ENCODE assay signal across 29 cellular contexts in the genomic region with DNA sequence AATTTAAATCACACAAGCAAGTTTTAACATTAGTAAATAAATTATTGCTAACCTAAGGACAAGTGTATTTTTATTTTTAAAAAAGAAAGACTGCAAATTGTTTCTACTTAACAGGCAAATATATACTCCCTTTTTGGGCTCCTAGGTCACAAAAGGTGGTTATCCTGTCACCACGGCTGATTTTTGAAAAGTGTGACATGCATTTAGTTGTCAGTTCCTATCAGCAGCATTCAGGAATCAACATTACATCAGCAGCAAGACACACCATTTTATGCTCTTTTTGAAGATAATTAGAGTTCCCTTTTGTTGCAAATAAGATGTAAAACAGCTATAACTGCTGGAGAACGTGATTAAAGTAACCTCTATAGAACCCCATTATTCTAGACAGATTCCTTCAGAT.
DNase-seq lines count a peak whose midpoint lies in the region; ATAC-seq and TF ChIP-seq lines count a peak whose summit lies in the region.
"Had no signal": no experiment of that assay in that cellular context is flagged by ENCODE, and none has a peak within 500 bp of the region (broad histone marks: within the 10 kb centered on the region; RNA-seq: fewer than 3 reads in every experiment).

No MANE protein-coding gene starts in this region.

- no peak for TF ChIP-seq RAD21 in neural cell (conservative IDR thresholded peaks at IDR 0.05)

- peak overlapping the region; percentile 88 for H3K27ac ChIP-seq in neural cell (ENCODE audit: low read length)
- H3K27ac ChIP-seq: 22Rv1; A549; BLaER1; BLaER1 treated with 17β-estradiol and CSF1 and Interleukin-3, amounts not matched to agents 10 nM and 100 nM; C4-2B had no signal

- no peak for TF ChIP-seq CTCF in neural cell (IDR thresholded peaks at IDR 0.05; ENCODE audit: poor library complexity, severe bottlenecking)

- no peaks in the 10 kb centered on the region for H3K9me3 Mint-ChIP-seq in stimulated activated naive CD8-positive, alpha-beta T cell treated with anti-CD3 and anti-CD28 coated beads, Interleukin-15, amount 100 ng/mL, for 72 hours
- H3K9me3 Mint-ChIP-seq: CD8-positive, alpha-beta T cell had no signal

- H3K4me3 ChIP-seq in neural cell (ENCODE audit: low read length) = peak overlapping the region; percentile 2
- H3K4me3 ChIP-seq: A549; BLaER1; BLaER1 treated with 17β-estradiol and CSF1 and Interleukin-3, amounts not matched to agents 10 nM and 100 nM had no signal

- H3K79me2 ChIP-seq in neural cell (replicated peaks; ENCODE audit: insufficient read depth, low read length) = no peaks in the 10 kb centered on the region

- H3K4me1 Mint-ChIP-seq in stimulated activated naive CD8-positive, alpha-beta T cell treated with anti-CD3 and anti-CD28 coated beads, Interleukin-15, amount 100 ng/mL, for 72 hours = no peaks in the 10 kb centered on the region
- H3K4me1 Mint-ChIP-seq: B cell; CD14-positive monocyte; CD4-positive, alpha-beta memory T cell; CD4-positive, CD25-positive, alpha-beta regulatory T cell; CD8-positive, alpha-beta memory T cell had no signal

- H3K27ac Mint-ChIP-seq in stimulated activated naive CD8-positive, alpha-beta T cell treated with anti-CD3 and anti-CD28 coated beads, Interleukin-15, amount 100 ng/mL, for 72 hours = no peak overlapping the region
- H3K27ac Mint-ChIP-seq: B cell; CD14-positive monocyte; CD4-positive, alpha-beta memory T cell; CD4-positive, alpha-beta T cell; CD4-positive, CD25-positive, alpha-beta regulatory T cell; CD8-positive, alpha-beta memory T cell; CD8-positive, alpha-beta T cell had no signal

- H3K4me3 Mint-ChIP-seq in stimulated activated naive CD8-positive, alpha-beta T cell treated with anti-CD3 and anti-CD28 coated beads, Interleukin-15, amount 100 ng/mL, for 72 hours = no peak overlapping the region
- H3K4me3 Mint-ChIP-seq: B cell; CD14-positive monocyte; CD4-positive, alpha-beta memory T cell; CD4-positive, alpha-beta T cell; CD4-positive, CD25-positive, alpha-beta regulatory T cell; CD8-positive, alpha-beta memory T cell; CD8-positive, alpha-beta T cell had no signal

- no peak for ATAC-seq in stimulated activated naive CD8-positive, alpha-beta T cell treated with anti-CD3 and anti-CD28 coated beads, Interleukin-15, amount 100 ng/mL, for 72 hours
- ATAC-seq: A549; CD8-positive, alpha-beta T cell had no signal

- no peaks in the 10 kb centered on the region for H3K9me2 ChIP-seq in neural cell (ENCODE audit: insufficient read depth, low read length)

- peak; percentile 96 for TF ChIP-seq EP300 in neural cell (conservative IDR thresholded peaks at IDR 0.05; ENCODE audit: poor library complexity, severe bottlenecking)

- peak overlapping the region; percentile 55 for H3K9ac ChIP-seq in neural cell (ENCODE audit: low read length)
- H3K9ac ChIP-seq: BLaER1; BLaER1 treated with 17β-estradiol and CSF1 and Interleukin-3, amounts not matched to agents 10 nM and 100 nM had no signal

- no peaks in the 10 kb centered on the region for H3K9me3 ChIP-seq in neural cell (ENCODE audit: low read length)
- H3K9me3 ChIP-seq: A549, BE2C had no signal

- no peaks in the 10 kb centered on the region for H3K27me3 Mint-ChIP-seq in stimulated activated naive CD8-positive, alpha-beta T cell treated with anti-CD3 and anti-CD28 coated beads, Interleukin-15, amount 100 ng/mL, for 72 hours
- H3K27me3 Mint-ChIP-seq: B cell; CD4-positive, alpha-beta memory T cell; CD4-positive, alpha-beta T cell; CD4-positive, CD25-positive, alpha-beta regulatory T cell; CD8-positive, alpha-beta memory T cell had no signal

- H3K36me3 ChIP-seq in neural cell (ENCODE audit: insufficient read depth, low read length) = no peaks in the 10 kb centered on the region
- H3K36me3 ChIP-seq: BE2C; BLaER1; BLaER1 treated with 17β-estradiol and CSF1 and Interleukin-3, amounts not matched to agents 10 nM and 100 nM had no signal

- DNase-seq in stimulated activated naive CD8-positive, alpha-beta T cell treated with anti-CD3 and anti-CD28 coated beads, Interleukin-15, amount 100 ng/mL, for 72 hours = no peak
- DNase-seq: 8988T; ACHN; AML-193; BE2C; C1 segment of cervical spinal cord; Caco-2; Calu3; CD4-positive, alpha-beta memory T cell; CD4-positive, alpha-beta T cell; CD4-positive, CD25-positive, alpha-beta regulatory T cell; CD8-positive, alpha-beta memory T cell; CD8-positive, alpha-beta T cell; COR-L47; DMS 273 treated with DMSO at 0.1 percent for 48 hours; DMS153; DMS53; DMS79; DMS79 treated with DMSO at 0.1 percent for 48 hours; DND-41; EL had no signal

- H3F3A ChIP-seq in neural cell (ENCODE audit: insufficient read depth, low read length, poor library complexity, severe bottlenecking) = no peaks in the 10 kb centered on the region

- no peaks in the 10 kb centered on the region for H3K27me3 ChIP-seq in neural cell (ENCODE audit: insufficient read depth, low read depth, low read length)
- H3K27me3 ChIP-seq: BE2C; BLaER1; BLaER1 treated with 17β-estradiol and CSF1 and Interleukin-3, amounts not matched to agents 10 nM and 100 nM had no signal

- no peak overlapping the region for H2AFZ ChIP-seq in neural cell (ENCODE audit: low read depth, low read length)

- H3K4me2 ChIP-seq in neural cell (ENCODE audit: low read length) = no peak overlapping the region
- H3K4me2 ChIP-seq: A549; BLaER1; BLaER1 treated with 17β-estradiol and CSF1 and Interleukin-3, amounts not matched to agents 10 nM and 100 nM had no signal

- H4K20me1 ChIP-seq in neural cell (ENCODE audit: insufficient read depth) = no peaks in the 10 kb centered on the region
- H4K20me1 ChIP-seq: BLaER1; BLaER1 treated with 17β-estradiol and CSF1 and Interleukin-3, amounts not matched to agents 10 nM and 100 nM had no signal

TF ChIP-seq in neural cell, 6 proteins besides CTCF, POLR2A, EP300 and RAD21:
- TF ChIP-seq POLR2AphosphoS5 (IDR thresholded peaks at IDR 0.05) = peak; percentile 75
- TF ChIP-seq, protein P1, sequence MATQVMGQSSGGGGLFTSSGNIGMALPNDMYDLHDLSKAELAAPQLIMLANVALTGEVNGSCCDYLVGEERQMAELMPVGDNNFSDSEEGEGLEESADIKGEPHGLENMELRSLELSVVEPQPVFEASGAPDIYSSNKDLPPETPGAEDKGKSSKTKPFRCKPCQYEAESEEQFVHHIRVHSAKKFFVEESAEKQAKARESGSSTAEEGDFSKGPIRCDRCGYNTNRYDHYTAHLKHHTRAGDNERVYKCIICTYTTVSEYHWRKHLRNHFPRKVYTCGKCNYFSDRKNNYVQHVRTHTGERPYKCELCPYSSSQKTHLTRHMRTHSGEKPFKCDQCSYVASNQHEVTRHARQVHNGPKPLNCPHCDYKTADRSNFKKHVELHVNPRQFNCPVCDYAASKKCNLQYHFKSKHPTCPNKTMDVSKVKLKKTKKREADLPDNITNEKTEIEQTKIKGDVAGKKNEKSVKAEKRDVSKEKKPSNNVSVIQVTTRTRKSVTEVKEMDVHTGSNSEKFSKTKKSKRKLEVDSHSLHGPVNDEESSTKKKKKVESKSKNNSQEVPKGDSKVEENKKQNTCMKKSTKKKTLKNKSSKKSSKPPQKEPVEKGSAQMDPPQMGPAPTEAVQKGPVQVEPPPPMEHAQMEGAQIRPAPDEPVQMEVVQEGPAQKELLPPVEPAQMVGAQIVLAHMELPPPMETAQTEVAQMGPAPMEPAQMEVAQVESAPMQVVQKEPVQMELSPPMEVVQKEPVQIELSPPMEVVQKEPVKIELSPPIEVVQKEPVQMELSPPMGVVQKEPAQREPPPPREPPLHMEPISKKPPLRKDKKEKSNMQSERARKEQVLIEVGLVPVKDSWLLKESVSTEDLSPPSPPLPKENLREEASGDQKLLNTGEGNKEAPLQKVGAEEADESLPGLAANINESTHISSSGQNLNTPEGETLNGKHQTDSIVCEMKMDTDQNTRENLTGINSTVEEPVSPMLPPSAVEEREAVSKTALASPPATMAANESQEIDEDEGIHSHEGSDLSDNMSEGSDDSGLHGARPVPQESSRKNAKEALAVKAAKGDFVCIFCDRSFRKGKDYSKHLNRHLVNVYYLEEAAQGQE (IDR thresholded peaks at IDR 0.05; ENCODE audit: borderline replicate concordance) = no peak
